24 cellular contexts compared by ENCODE assay signal in the genomic region with DNA sequence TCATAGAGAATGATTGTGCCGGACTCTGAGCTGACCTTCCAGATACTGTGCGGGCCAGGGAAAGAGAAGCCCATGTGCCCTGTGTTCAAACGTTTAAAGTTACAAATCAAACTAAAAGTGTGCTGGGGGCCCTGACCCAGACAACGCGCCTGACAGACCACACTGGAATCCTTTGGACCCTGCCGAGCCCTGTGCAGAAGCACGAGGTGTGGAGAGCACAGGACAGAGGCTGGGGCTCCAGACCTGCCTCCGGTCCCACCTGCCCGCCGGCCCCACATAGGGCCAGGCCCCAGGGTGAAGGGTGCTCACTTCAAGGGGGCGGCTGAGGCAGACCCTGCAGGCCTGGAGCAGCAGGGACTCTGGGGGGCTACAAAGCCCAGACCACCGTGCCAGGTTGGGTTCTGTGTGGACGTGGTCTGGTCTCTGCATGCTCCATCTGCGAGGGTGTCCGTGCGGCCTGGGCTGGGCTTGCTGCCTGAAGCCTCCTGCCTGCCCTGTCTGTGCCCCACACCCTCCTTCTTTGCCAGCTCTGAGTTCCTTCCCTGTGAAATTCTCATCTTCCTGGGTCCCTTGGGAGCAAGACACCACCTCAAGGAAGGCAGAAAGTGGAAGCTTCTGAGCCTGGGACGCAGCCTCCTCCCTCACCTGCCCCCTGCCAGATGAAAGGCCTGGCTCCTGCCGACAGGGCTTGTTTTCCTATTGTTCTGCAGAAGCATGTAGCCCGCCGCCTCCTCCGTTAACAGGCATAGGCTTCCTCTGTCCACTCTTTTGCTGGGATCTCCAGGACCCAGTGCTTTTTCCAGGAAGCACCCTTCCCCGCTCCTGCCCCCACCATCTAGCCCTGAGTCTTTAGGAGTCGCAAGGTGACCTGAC.
"Had no signal": no experiment of that assay in that cellular context is flagged by ENCODE, and none has a peak within 500 bp of the region (broad histone marks: within the 10 kb centered on the region; RNA-seq: fewer than 3 reads in every experiment).

No MANE protein-coding gene starts in this region.

- H3K9me3 ChIP-seq: breast epithelium, colonic mucosa, gastroesophageal sphincter, heart left ventricle, stomach, suprapubic skin, tibial nerve, uterus had no signal

- H3K27me3 ChIP-seq: colonic mucosa, uterus had no signal

- FAIRE-seq: keratinocyte had no signal

- H3K27ac ChIP-seq: breast epithelium, colonic mucosa, gastroesophageal sphincter, heart left ventricle, stomach, suprapubic skin, tibial nerve, uterus had no signal

- H3K36me3 ChIP-seq: breast epithelium, colonic mucosa, gastroesophageal sphincter, heart left ventricle, stomach, suprapubic skin, tibial nerve, uterus had no signal

- H3K4me1 ChIP-seq: breast epithelium, colonic mucosa had no signal

- ATAC-seq: activated T-cell treated with anti-CD3 and anti-CD28 coated beads, Interleukin-2, amount 50 U/mL, for 72 hours; gastroesophageal sphincter; heart left ventricle; left colon; stimulated activated effector memory CD8-positive, alpha-beta T cell treated with anti-CD3 and anti-CD28 coated beads, Interleukin-12 subunit alpha, Interleukin-12 subunit beta, amount 100 ng/mL, for 72 hours; T-helper 17 cell had no signal

- H3K4me3 ChIP-seq: breast epithelium, colonic mucosa, gastroesophageal sphincter, heart left ventricle, lung, stomach, suprapubic skin, tibial nerve, uterus had no signal

- DNase-seq: activated CD4-positive, alpha-beta memory T cell treated with anti-CD3 and anti-CD28 coated beads for 36 hours; activated CD4-positive, alpha-beta T cell treated with anti-CD3 and anti-CD28 coated beads for 48 hours; activated effector memory CD4-positive, alpha-beta T cell treated with Interleukin-2 at 50 U/mL for 16 hours; activated naive CD4-positive, alpha-beta T cell treated with anti-CD3 and anti-CD28 coated beads for 36 hours; activated naive CD8-positive, alpha-beta T cell treated with anti-CD3 and anti-CD28 coated beads, Interleukin-2, amount 10 ng/mL, durations not matched to agents 7 days and 5 days; activated T-cell treated with anti-CD3 and anti-CD28 coated beads, Interleukin-2, amount 50 U/mL, for 72 hours; amniotic stem cell; colonic mucosa; endodermal cell; heart left ventricle; left colon; naive B cell; retina; stimulated activated CD4-positive, alpha-beta T cell treated with anti-CD3 and anti-CD28 coated beads, Interleukin-2, amount 100 ng/mL, for 24 hours; stomach; T-helper 17 cell; uterus had no signal
